In genomic region chr10:4281207-4281825, GRCh38 we compare ENCODE assay signal across 11 cellular contexts.
DNase-seq lines count a peak whose midpoint lies in the region; ATAC-seq and TF ChIP-seq lines count a peak whose summit lies in the region.
"Had no signal": no experiment of that assay in that cellular context is flagged by ENCODE, and none has a peak within 500 bp of the region (broad histone marks: within the 10 kb centered on the region; RNA-seq: fewer than 3 reads in every experiment).

No MANE protein-coding gene starts in this region.

- DNase-seq in Peyer's patch (no peak), neural progenitor cell (ENCODE audit: low spot score) (no peak), NCI-H1092 (lab: John Stamatoyannopoulos, UW) (no peak), SKM-1 (lab: John Stamatoyannopoulos, UW; ENCODE audit: unreplicated experiment) (no peak)
- DNase-seq: NCI-H1694, SJCRH30 had no signal

- TF ChIP-seq POLR2A in Peyer's patch (IDR thresholded peaks at IDR 0.05) = no peak

- no peaks in the 10 kb centered on the region for H3K36me3 ChIP-seq in BLaER1
- H3K36me3 ChIP-seq in Peyer's patch = no peaks in the 10 kb centered on the region
- no peaks in the 10 kb centered on the region for H3K36me3 ChIP-seq in esophagus (ENCODE audit: control insufficient read depth in 2 of 2, insufficient read depth in 2 of 2, low read length in 1 of 2)
- H3K36me3 ChIP-seq in neural progenitor cell = no peaks in the 10 kb centered on the region
- H3K36me3 ChIP-seq: SJCRH30 had no signal

- H4K20me1 ChIP-seq in BLaER1 (no peaks in the 10 kb centered on the region), neural progenitor cell (ENCODE audit: low read depth) (no peaks in the 10 kb centered on the region)

- no peaks in the 10 kb centered on the region for H3K79me2 ChIP-seq in neural progenitor cell (ENCODE audit: low read depth)

- H3K27ac ChIP-seq in BLaER1 = no peak overlapping the region
- peak overlapping the region in 3 of 4 donors; percentile 14 to 68 (median 62) for H3K27ac ChIP-seq in Peyer's patch
- peak overlapping the region; percentile 8 to 40 for H3K27ac ChIP-seq in esophagus (ENCODE audit: low read depth in 2 of 2, low read length in 1 of 2)
- H3K27ac ChIP-seq in neural progenitor cell = no peak overlapping the region
- H3K27ac ChIP-seq: SJCRH30 had no signal

- H3K27ac Mint-ChIP-seq in neural progenitor cell = peak overlapping the region; percentile 46
- H3K27ac Mint-ChIP-seq: activated naive CD8-positive, alpha-beta T cell had no signal

- H3K4me1 ChIP-seq in BLaER1 = peaks cover 15% of the 10 kb centered on the region; the same call in 1 of the 2 replicates
- H3K4me1 ChIP-seq in Peyer's patch = peaks cover 0 to 10% (median 0%) of the 10 kb centered on the region in 4 donors
- peaks cover 0 to 3% of the 10 kb centered on the region in 2 donors for H3K4me1 ChIP-seq in esophagus (ENCODE audit: control insufficient read depth in 2 of 2, insufficient read depth in 2 of 2, low read length in 1 of 2)
- peaks cover 9% of the 10 kb centered on the region for H3K4me1 ChIP-seq in neural progenitor cell
- H3K4me1 ChIP-seq: SJCRH30 had no signal

- H3K4me3 ChIP-seq in BLaER1 (no peak overlapping the region), Peyer's patch (no peak overlapping the region), esophagus (ENCODE audit: low read depth in 1 of 2, low read length in 2 of 2) (no peak overlapping the region), neural progenitor cell (no peak overlapping the region)
- H3K4me3 ChIP-seq: SJCRH30 had no signal

- peaks cover 12% of the 10 kb centered on the region for H3K4me1 Mint-ChIP-seq in neural progenitor cell

- 79 to 87% methylated on average over 6 of the region's 6 CpGs for WGBS in esophagus, 2 donors

- H3K9me3 Mint-ChIP-seq in neural progenitor cell = no peaks in the 10 kb centered on the region

- H3K9me3 ChIP-seq in BLaER1 = no peaks in the 10 kb centered on the region
- no peaks in the 10 kb centered on the region for H3K9me3 ChIP-seq in Peyer's patch
- H3K9me3 ChIP-seq in esophagus (ENCODE audit: control insufficient read depth in 2 of 2, insufficient read depth in 1 of 2, low read depth in 1 of 2, low read length in 1 of 2) = no peaks in the 10 kb centered on the region
- no peaks in the 10 kb centered on the region for H3K9me3 ChIP-seq in neural progenitor cell (ENCODE audit: low read depth)
- H3K9me3 ChIP-seq: SJCRH30 had no signal

- H3K27me3 ChIP-seq in BLaER1 (no peaks in the 10 kb centered on the region), Peyer's patch (no peaks in the 10 kb centered on the region), esophagus (ENCODE audit: control insufficient read depth in 1 of 2, insufficient read depth in 2 of 2, low read length in 2 of 2) (no peaks in the 10 kb centered on the region), neural progenitor cell (no peaks in the 10 kb centered on the region)
- H3K27me3 ChIP-seq: SJCRH30 had no signal

- H3F3A ChIP-seq in neural progenitor cell (ENCODE audit: low read depth) = no peaks in the 10 kb centered on the region

- H3K4me2 ChIP-seq in BLaER1 (peak overlapping the region; percentile 24; the same call in 1 of the 2 replicates), neural progenitor cell (no peak overlapping the region)

- H3K9ac ChIP-seq in BLaER1 = no peak overlapping the region
- no peak overlapping the region for H3K9ac ChIP-seq in neural progenitor cell

- no peak overlapping the region for H3K4me3 Mint-ChIP-seq in neural progenitor cell
- H3K4me3 Mint-ChIP-seq: activated naive CD8-positive, alpha-beta T cell had no signal

- H2AFZ ChIP-seq in neural progenitor cell (replicated peaks) = no peak overlapping the region

- ATAC-seq in HG02588 (IDR thresholded peaks at IDR 0.05; ENCODE audit: unreplicated experiment) (no peak), HG03139 (IDR thresholded peaks at IDR 0.05; ENCODE audit: unreplicated experiment) (no peak)

- H3K36me3 Mint-ChIP-seq in neural progenitor cell = no peaks in the 10 kb centered on the region
- H3K36me3 Mint-ChIP-seq: activated naive CD8-positive, alpha-beta T cell had no signal

- TF ChIP-seq CTCF in Peyer's patch (IDR thresholded peaks at IDR 0.05) (no peak), neural progenitor cell (IDR thresholded peaks at IDR 0.05) (no peak)

- H3K27me3 Mint-ChIP-seq in neural progenitor cell (ENCODE audit: insufficient read depth, low read depth) = peaks cover 8% of the 10 kb centered on the region
- H3K27me3 Mint-ChIP-seq: activated naive CD8-positive, alpha-beta T cell had no signal

Comparison
In these comparisons a context has a peak if more than half of its experiments do, and no peak if none do; other contexts are left out.
1. H3K27ac ChIP-seq: peak in Peyer's patch (3 of 4) and esophagus (2 of 2); none in BLaER1 (single experiment) and neural progenitor cell (single experiment).